Comparison of ENCODE assay signal across 14 cellular contexts in the genomic region with DNA sequence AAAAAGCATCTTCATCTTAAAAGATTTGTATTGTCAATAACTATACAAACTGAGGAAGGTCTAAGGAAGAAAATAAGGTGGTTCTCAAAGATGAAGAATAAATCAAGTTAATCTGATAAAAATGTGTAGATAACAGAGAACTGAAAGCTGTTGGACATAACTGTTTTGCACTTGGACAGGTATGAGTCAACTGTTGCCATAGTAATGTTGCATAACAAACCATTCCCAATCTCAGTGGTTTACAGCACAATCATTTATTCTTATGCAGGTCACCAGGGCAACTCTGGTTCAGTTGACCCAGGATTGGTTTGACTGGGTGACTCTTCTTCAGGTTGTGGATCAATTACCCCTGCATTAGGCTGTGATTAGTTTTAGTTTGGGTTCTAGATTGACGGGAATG.
DNase-seq lines count a peak whose midpoint lies in the region; ATAC-seq and TF ChIP-seq lines count a peak whose summit lies in the region.
"Had no signal": no experiment of that assay in that cellular context is flagged by ENCODE, and none has a peak within 500 bp of the region (broad histone marks: within the 10 kb centered on the region; RNA-seq: fewer than 3 reads in every experiment).

No MANE protein-coding gene starts in this region.

- POLR2A ChIA-PET in PC-9 (lab: Charles Lee; ENCODE audit: unreplicated experiment): no interaction called here

- no peaks in the 10 kb centered on the region; the same call in 1 of the 2 replicates for H3F3A ChIP-seq in PC-9 (ENCODE audit: insufficient read depth, low read depth)

- in situ Hi-C loops in ACHN (cut with HindIII; ENCODE audit: low pct_ligation_motif_present, low pct_unique_long_range_greater_than_20kb, low sequenced_read_pairs): no loop called here

- peaks cover 6% of the 10 kb centered on the region; the same call in 1 of the 2 replicates for H3K4me1 ChIP-seq in PC-9 (replicated peaks; ENCODE audit: insufficient read depth)
- no peaks in the 10 kb centered on the region for H3K4me1 ChIP-seq in right cardiac atrium (ENCODE audit: control insufficient read depth, insufficient read depth, low read length)

- WGBS in right cardiac atrium: 98% methylated on average over 1 of the region's 1 CpG

- TF ChIP-seq CTCF in PC-9 (conservative IDR thresholded peaks at IDR 0.05): no peak
- no peak for TF ChIP-seq CTCF in fibroblast of mammary gland (conservative IDR thresholded peaks at IDR 0.05; ENCODE audit: control insufficient read depth, insufficient read depth, low read depth, low read length)

- no peaks in the 10 kb centered on the region for H3K79me2 ChIP-seq in PC-9 (ENCODE audit: low read depth)

- CTCF ChIA-PET in PC-9 (lab: Charles Lee): no interaction called here

- no peak overlapping the region for H3K4me2 ChIP-seq in PC-9

- H3K9me2 ChIP-seq in PC-9 (ENCODE audit: insufficient read depth): no peaks in the 10 kb centered on the region

- H3K4me3 ChIP-seq in PC-9 (no peak overlapping the region), fibroblast of mammary gland (ENCODE audit: control insufficient read depth, low read depth, low read length) (no peak overlapping the region), right cardiac atrium (ENCODE audit: low read length) (no peak overlapping the region)

- BruUV-seq in PC-9 (replicated peaks; lab: Mats Ljungman, UMichigan): no TSS peak

- no peaks in the 10 kb centered on the region for H3K27me3 ChIP-seq in PC-9 (ENCODE audit: insufficient read depth, low read depth)
- no peaks in the 10 kb centered on the region for H3K27me3 ChIP-seq in right cardiac atrium (ENCODE audit: control insufficient read depth, insufficient read depth)

- H3K27ac ChIP-seq in PC-9 (no peak overlapping the region), right cardiac atrium (ENCODE audit: low read length) (no peak overlapping the region)
- H3K27ac ChIP-seq: HL-60 had no signal

- DNase-seq in ACHN: peak; percentile 55
- DNase-seq in HCEC 1CT: peak; percentile 62
- peak; percentile 31 to 73 for DNase-seq in PC-9
- peak; percentile 82 for DNase-seq in fibroblast of mammary gland (ENCODE audit: low read depth)
- DNase-seq in stimulated activated CD4-positive, alpha-beta T cell treated with anti-CD3 and anti-CD28 coated beads, Interleukin-15, amount 100 ng/mL, for 24 hours: no peak
- no peak for DNase-seq in right cardiac atrium
- DNase-seq: glutamatergic neuron; NCI-H1930; stimulated activated CD4-positive, alpha-beta T cell treated with anti-CD3 and anti-CD28 coated beads, Interleukin-4, amount 100 ng/mL, for 24 hours; stimulated activated naive CD8-positive, alpha-beta T cell treated with anti-CD3 and anti-CD28 coated beads, Interleukin-15, amount 100 ng/mL, for 72 hours had no signal

- intact Hi-C loops in PC-9 (cut with micrococcal nuclease; ENCODE audit: unreplicated experiment): loop anchor here (5.0 to 10.0 kb wide), 4 partner anchors 136 to 1861 kb away; no protein-coding TSS in a partner anchor
- intact Hi-C loops in right cardiac atrium (cut with DNase I): no loop called here

- no peak for ATAC-seq in GM21529 (IDR thresholded peaks at IDR 0.05; ENCODE audit: unreplicated experiment)
- ATAC-seq in GM18498 (IDR thresholded peaks at IDR 0.05; ENCODE audit: unreplicated experiment): no peak
- no peak for ATAC-seq in right cardiac atrium
- ATAC-seq: Panc1; stimulated activated naive CD8-positive, alpha-beta T cell treated with anti-CD3 and anti-CD28 coated beads, Interleukin-15, amount 100 ng/mL, for 72 hours had no signal

- H3K9me3 ChIP-seq in PC-9 (ENCODE audit: insufficient read depth, low read depth) (no peaks in the 10 kb centered on the region), right cardiac atrium (ENCODE audit: control insufficient read depth, low read length) (no peaks in the 10 kb centered on the region)

- H3K36me3 ChIP-seq in PC-9 (ENCODE audit: low read depth): no peaks in the 10 kb centered on the region

- H2AFZ ChIP-seq in PC-9: no peak overlapping the region

- no peaks in the 10 kb centered on the region for H4K20me1 ChIP-seq in PC-9 (ENCODE audit: insufficient read depth)

Comparison
In these comparisons a context has a peak if more than half of its experiments do, and no peak if none do; other contexts are left out.
1. DNase-seq: peak in ACHN (single experiment), HCEC 1CT (single experiment), PC-9 (2 of 2) and fibroblast of mammary gland (single experiment); none in stimulated activated CD4-positive, alpha-beta T cell treated with anti-CD3 and anti-CD28 coated beads, Interleukin-15, amount 100 ng/mL, for 24 hours (single experiment) and right cardiac atrium (0 of 3).